Comparison of ENCODE assay signal across 9 cellular contexts in the genomic region with DNA sequence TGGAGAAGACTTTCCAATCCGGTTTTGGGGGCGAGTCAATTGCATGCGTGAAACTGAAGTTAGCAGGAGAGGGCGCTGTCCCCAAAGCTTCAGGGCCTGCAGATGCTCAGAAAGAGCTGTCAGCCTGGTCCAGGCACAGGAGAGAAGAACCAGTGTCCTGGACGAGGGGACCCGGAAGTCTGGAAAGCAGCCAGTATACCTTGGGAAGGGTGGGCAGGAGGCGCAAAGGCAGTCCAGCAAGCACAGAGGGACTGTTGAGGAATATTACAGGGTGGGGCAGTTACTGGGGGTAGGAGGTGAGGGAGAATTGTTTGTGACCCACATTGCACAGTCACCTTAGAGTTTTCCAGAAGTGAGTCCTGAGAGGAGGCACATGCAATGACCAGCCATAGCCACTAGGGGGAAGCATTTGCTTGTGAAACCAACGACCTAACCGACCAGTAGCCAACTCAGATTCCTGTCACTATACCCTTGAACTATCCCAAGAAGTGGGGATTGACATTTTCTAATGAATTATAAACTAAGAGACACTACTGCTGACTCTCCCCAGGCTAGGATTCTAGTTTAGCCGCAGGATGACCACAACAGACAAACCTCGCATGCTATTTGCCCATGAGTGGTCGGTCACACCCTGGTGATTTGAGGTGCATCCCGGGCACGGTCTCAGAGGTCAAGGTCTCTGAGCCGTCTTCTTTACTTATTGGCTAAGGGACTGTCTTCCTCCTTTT.
DNase-seq lines count a peak whose midpoint lies in the region; ATAC-seq lines count a peak whose summit lies in the region.
"Had no signal": no experiment of that assay in that cellular context is flagged by ENCODE, and none has a peak within 500 bp of the region (broad histone marks: within the 10 kb centered on the region; RNA-seq: fewer than 3 reads in every experiment).

No MANE protein-coding gene starts in this region.

- no peaks in the 10 kb centered on the region for H3K4me1 Mint-ChIP-seq in activated CD4-positive, alpha-beta T cell treated with anti-CD3 and anti-CD28 coated beads, Interleukin-2, amount 10 ng/mL, durations not matched to agents 24 days and 14 days
- H3K4me1 Mint-ChIP-seq: activated naive CD4-positive, alpha-beta T cell treated with anti-CD3 and anti-CD28 coated beads, Interleukin-2, amount 50 U/mL, for 24 hours had no signal

- H3K4me3 ChIP-seq in BLaER1 treated with 17β-estradiol and CSF1 and Interleukin-3, amounts not matched to agents 10 nM and 100 nM, result no peak overlapping the region

- H3K4me3 Mint-ChIP-seq in activated CD4-positive, alpha-beta T cell treated with anti-CD3 and anti-CD28 coated beads, Interleukin-2, amount 10 ng/mL, durations not matched to agents 24 days and 14 days, result no peak overlapping the region
- H3K4me3 Mint-ChIP-seq: activated naive CD4-positive, alpha-beta T cell treated with anti-CD3 and anti-CD28 coated beads, Interleukin-2, amount 50 U/mL, for 24 hours had no signal

- no peaks in the 10 kb centered on the region for H4K20me1 ChIP-seq in BLaER1 treated with 17β-estradiol and CSF1 and Interleukin-3, amounts not matched to agents 10 nM and 100 nM

- H3K36me3 Mint-ChIP-seq in activated CD4-positive, alpha-beta T cell treated with anti-CD3 and anti-CD28 coated beads, Interleukin-2, amount 10 ng/mL, durations not matched to agents 24 days and 14 days (ENCODE audit: low read depth), result no peaks in the 10 kb centered on the region
- H3K36me3 Mint-ChIP-seq: activated naive CD4-positive, alpha-beta T cell treated with anti-CD3 and anti-CD28 coated beads, Interleukin-2, amount 50 U/mL, for 24 hours had no signal

- H3K9me3 ChIP-seq in BLaER1 treated with 17β-estradiol and CSF1 and Interleukin-3, amounts not matched to agents 10 nM and 100 nM (replicated peaks in 1 of 11), result no peaks in the 10 kb centered on the region

- no peaks in the 10 kb centered on the region for H3K27me3 Mint-ChIP-seq in activated CD4-positive, alpha-beta T cell treated with anti-CD3 and anti-CD28 coated beads, Interleukin-2, amount 10 ng/mL, durations not matched to agents 24 days and 14 days
- H3K27me3 Mint-ChIP-seq: activated naive CD4-positive, alpha-beta T cell treated with anti-CD3 and anti-CD28 coated beads, Interleukin-2, amount 50 U/mL, for 24 hours had no signal

- H3K27me3 ChIP-seq in BLaER1 treated with 17β-estradiol and CSF1 and Interleukin-3, amounts not matched to agents 10 nM and 100 nM, result no peaks in the 10 kb centered on the region

- intact Hi-C loops in activated CD4-positive, alpha-beta T cell treated with anti-CD3 and anti-CD28 coated beads, Interleukin-2, amount 10 ng/mL, durations not matched to agents 24 days and 14 days (cut with micrococcal nuclease), result loop anchor here (5.0 kb wide), 1 partner anchor 1475 kb away; no protein-coding TSS in a partner anchor

- DNase-seq in NCI-H345 (lab: John Stamatoyannopoulos, UW) (peak; percentile 80), ecto neural progenitor cell (ENCODE audit: low spot score) (peak; percentile 84), lung microvascular endothelial cell (ENCODE audit: low read depth in 2 of 2) (peak; percentile 80 to 85)
- peak; percentile 84 for DNase-seq in activated CD4-positive, alpha-beta T cell treated with anti-CD3 and anti-CD28 coated beads, Interleukin-2, amount 10 ng/mL, durations not matched to agents 24 days and 14 days
- peak; percentile 4 to 36 for DNase-seq in stimulated activated CD8-positive, alpha-beta memory T cell treated with anti-CD3 and anti-CD28 coated beads, Interleukin-15, amount 100 ng/mL, for 4 hours (ENCODE audit: low read depth in 2 of 2)

- H3K4me2 ChIP-seq in BLaER1 treated with 17β-estradiol and CSF1 and Interleukin-3, amounts not matched to agents 10 nM and 100 nM, result peak overlapping the region; percentile 10 to 70 (median 58); a peak in 20 of 22 replicates

- H3K9me3 Mint-ChIP-seq in activated CD4-positive, alpha-beta T cell treated with anti-CD3 and anti-CD28 coated beads, Interleukin-2, amount 10 ng/mL, durations not matched to agents 24 days and 14 days, result no peaks in the 10 kb centered on the region
- H3K9me3 Mint-ChIP-seq: activated naive CD4-positive, alpha-beta T cell treated with anti-CD3 and anti-CD28 coated beads, Interleukin-2, amount 50 U/mL, for 24 hours had no signal

- ATAC-seq in GM19043 (IDR thresholded peaks at IDR 0.05; ENCODE audit: low read depth, unreplicated experiment), result peak; percentile 82
- ATAC-seq in HG03196 (IDR thresholded peaks at IDR 0.05; ENCODE audit: unreplicated experiment), result peak; percentile 93

- no peak overlapping the region for H3K9ac ChIP-seq in BLaER1 treated with 17β-estradiol and CSF1 and Interleukin-3, amounts not matched to agents 10 nM and 100 nM

- no peak overlapping the region for H3K27ac Mint-ChIP-seq in activated CD4-positive, alpha-beta T cell treated with anti-CD3 and anti-CD28 coated beads, Interleukin-2, amount 10 ng/mL, durations not matched to agents 24 days and 14 days
- H3K27ac Mint-ChIP-seq: activated naive CD4-positive, alpha-beta T cell treated with anti-CD3 and anti-CD28 coated beads, Interleukin-2, amount 50 U/mL, for 24 hours had no signal

- H3K27ac ChIP-seq in BLaER1 treated with 17β-estradiol and CSF1 and Interleukin-3, amounts not matched to agents 10 nM and 100 nM, result no peak overlapping the region

- H3K36me3 ChIP-seq in BLaER1 treated with 17β-estradiol and CSF1 and Interleukin-3, amounts not matched to agents 10 nM and 100 nM, result no peaks in the 10 kb centered on the region

- peaks cover 0 to 18% (median 15%) of the 10 kb centered on the region in 10 experiments; a peak in 15 of 20 replicates for H3K4me1 ChIP-seq in BLaER1 treated with 17β-estradiol and CSF1 and Interleukin-3, amounts not matched to agents 10 nM and 100 nM

Comparison
In these comparisons a context has a peak if more than half of its experiments do, and no peak if none do; other contexts are left out.
1. DNase-seq: peak in every context shown above with its lines; median percentile 84 in activated CD4-positive, alpha-beta T cell treated with anti-CD3 and anti-CD28 coated beads, Interleukin-2, amount 10 ng/mL, durations not matched to agents 24 days and 14 days; 84 in ecto neural progenitor cell; 82 in lung microvascular endothelial cell; 80 in NCI-H345; 20 in stimulated activated CD8-positive, alpha-beta memory T cell treated with anti-CD3 and anti-CD28 coated beads, Interleukin-15, amount 100 ng/mL, for 4 hours.